In the genomic region with DNA sequence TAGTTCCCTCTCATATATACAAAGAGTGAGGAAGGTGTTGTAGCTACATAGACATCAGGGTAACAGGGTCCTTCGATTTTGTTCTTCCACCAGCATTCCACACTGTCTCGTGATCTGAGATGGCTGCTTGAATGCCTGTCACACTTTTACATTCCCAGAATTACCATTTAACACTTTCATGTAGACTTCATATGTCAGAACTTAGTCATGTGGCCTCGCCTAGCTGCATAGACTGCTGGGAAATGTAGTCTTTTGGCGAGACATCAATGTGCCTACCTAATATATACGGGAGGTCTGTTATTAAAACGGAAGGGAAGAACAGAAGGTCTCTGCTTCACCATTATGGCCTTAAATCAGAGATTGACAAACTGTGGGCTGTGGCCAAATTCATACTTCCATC, we compare ENCODE assay signal across 20 cellular contexts. TPM values are rescaled to one million over a fixed set of nuclear protein-coding genes. Genes with fewer than 3 reads are reported as not detected.
DNase-seq lines count a peak whose midpoint lies in the region; FAIRE-seq and TF ChIP-seq lines count a peak whose summit lies in the region.
"Had no signal": no experiment of that assay in that cellular context is flagged by ENCODE, and none has a peak within 500 bp of the region (broad histone marks: within the 10 kb centered on the region; RNA-seq: fewer than 3 reads in every experiment).

No MANE protein-coding gene starts in this region.

- CTCF ChIA-PET in OCI-LY7 (lab: Charles Lee; ENCODE audit: unreplicated experiment): no interaction called here

- H3K79me2 ChIP-seq in OCI-LY7 (ENCODE audit: insufficient read depth, low read depth, low read length): no peaks in the 10 kb centered on the region

- FAIRE-seq in H54 (lab: Jason Lieb, UNC): peak; percentile 55

- H3K27ac ChIP-seq in OCI-LY7 (ENCODE audit: low read depth, low read length, poor library complexity, severe bottlenecking) (no peak overlapping the region), esophagus muscularis mucosa (replicated peaks in 1 of 4) (no peak overlapping the region)
- H3K27ac ChIP-seq: BLaER1 treated with 17β-estradiol and CSF1 and Interleukin-3, amounts not matched to agents 10 nM and 100 nM; colonic mucosa; gastroesophageal sphincter; skin epidermis had no signal

- H3K4me1 ChIP-seq in OCI-LY7 (ENCODE audit: insufficient read depth, low read length, poor library complexity, severe bottlenecking) (no peaks in the 10 kb centered on the region), esophagus muscularis mucosa (no peaks in the 10 kb centered on the region)
- H3K4me1 ChIP-seq: colonic mucosa, gastroesophageal sphincter had no signal

- H3K4me3 ChIP-seq in OCI-LY7 (ENCODE audit: low read depth, low read length, poor library complexity, severe bottlenecking) (no peak overlapping the region), epithelial cell of esophagus (ENCODE audit: low read length) (no peak overlapping the region), esophagus muscularis mucosa (no peak overlapping the region)
- H3K4me3 ChIP-seq: BLaER1 treated with 17β-estradiol and CSF1 and Interleukin-3, amounts not matched to agents 10 nM and 100 nM; colonic mucosa; gastroesophageal sphincter; skin epidermis had no signal

- H3K27me3 ChIP-seq in esophagus muscularis mucosa: peaks cover 0 to 23% (median 0%) of the 10 kb centered on the region in 4 donors
- H3K27me3 ChIP-seq: BLaER1 treated with 17β-estradiol and CSF1 and Interleukin-3, amounts not matched to agents 10 nM and 100 nM; colonic mucosa had no signal

- H4K20me1 ChIP-seq in OCI-LY7 (ENCODE audit: insufficient read depth, low read length): no peaks in the 10 kb centered on the region
- H4K20me1 ChIP-seq: BLaER1 treated with 17β-estradiol and CSF1 and Interleukin-3, amounts not matched to agents 10 nM and 100 nM had no signal

- H3K36me3 ChIP-seq in OCI-LY7 (ENCODE audit: insufficient read depth, low read length) (no peaks in the 10 kb centered on the region), esophagus muscularis mucosa (no peaks in the 10 kb centered on the region)
- H3K36me3 ChIP-seq: BLaER1 treated with 17β-estradiol and CSF1 and Interleukin-3, amounts not matched to agents 10 nM and 100 nM; colonic mucosa; gastroesophageal sphincter had no signal

- WGBS in esophagus muscularis mucosa: 79% methylated on average over 6 of the region's 6 CpGs

- POLR2A ChIA-PET in OCI-LY7 (lab: Charles Lee): interaction anchor here (0.7 to 1.6 kb wide), 3 partner anchors 10 to 75 kb away, joined by 3 to 4 read pairs (median 4); no protein-coding TSS in a partner anchor

- TF ChIP-seq EP300 in esophagus muscularis mucosa (IDR thresholded peaks at IDR 0.05): no peak

- no peak for TF ChIP-seq POLR2A in H54 (IDR thresholded peaks at IDR 0.05; ENCODE audit: low read depth, low read length)
- no peak for TF ChIP-seq POLR2A in esophagus muscularis mucosa (IDR thresholded peaks at IDR 0.05; ENCODE audit: low read depth)

- no TSS peak for BruUV-seq in OCI-LY7 (replicated peaks; lab: Mats Ljungman, UMichigan)

- intact Hi-C loops in OCI-LY7 (cut with micrococcal nuclease; ENCODE audit: unreplicated experiment) (no loop called here), esophagus muscularis mucosa (cut with DNase I) (no loop called here)

- H3K4me2 ChIP-seq in OCI-LY7 (ENCODE audit: low read length): no peak overlapping the region
- H3K4me2 ChIP-seq: BLaER1 treated with 17β-estradiol and CSF1 and Interleukin-3, amounts not matched to agents 10 nM and 100 nM had no signal

- H2AFZ ChIP-seq in OCI-LY7 (ENCODE audit: low read length): no peak overlapping the region

- H3K9me2 ChIP-seq in OCI-LY7 (ENCODE audit: insufficient read depth, low read length): no peaks in the 10 kb centered on the region

- DNase-seq in DMS114 treated with DMSO at 0.1 percent for 48 hours (lab: John Stamatoyannopoulos, UW; ENCODE audit: unreplicated experiment): peak; percentile 15
- DNase-seq in H54 (ENCODE audit: insufficient read length, low spot score): no peak
- DNase-seq in OCI-LY7 (ENCODE audit: low spot score): peak; percentile 48
- peak; percentile 44 for DNase-seq in epithelial cell of esophagus (ENCODE audit: low read depth)
- DNase-seq in KG1 (lab: John Stamatoyannopoulos, UW): no peak
- DNase-seq in esophagus muscularis mucosa (ENCODE audit: extremely low spot score): no peak
- no peak for DNase-seq in stimulated activated CD4-positive, alpha-beta T cell treated with anti-CD3 and anti-CD28 coated beads, Interleukin-1b, Interleukin-23, amount 100 ng/mL, for 48 hours
- DNase-seq: activated B cell treated with CpG ODN at 0.5 μM for 24 hours; activated CD8-positive, alpha-beta memory T cell treated with anti-CD3 and anti-CD28 coated beads for 24 hours; activated naive CD8-positive, alpha-beta T cell treated with anti-CD3 and anti-CD28 coated beads, Interleukin-2, amount 10 ng/mL, durations not matched to agents 7 days and 5 days; colonic mucosa; NCI-H1048; Right ventricle myocardium superior; stimulated activated CD4-positive, alpha-beta T cell treated with anti-CD3 and anti-CD28 coated beads, Interleukin-4, amount 100 ng/mL, for 24 hours; substantia nigra; T-helper 17 cell had no signal

- TF ChIP-seq CTCF in OCI-LY7 (conservative IDR thresholded peaks at IDR 0.05; ENCODE audit: low read length) (no peak), epithelial cell of esophagus (IDR thresholded peaks at IDR 0.05; ENCODE audit: insufficient read depth, low read depth, low read length, missing control alignments) (no peak), esophagus muscularis mucosa (IDR thresholded peaks at IDR 0.05) (no peak)

- H3K9me3 ChIP-seq in OCI-LY7 (ENCODE audit: low read length) (no peaks in the 10 kb centered on the region), esophagus muscularis mucosa (peaks cover 0 to 5% (median 0%) of the 10 kb centered on the region in 4 donors)
- H3K9me3 ChIP-seq: colonic mucosa, gastroesophageal sphincter had no signal

RNA-seq across cellular contexts. Expression of a gene that starts 11.1 kb away (rescaled TPM):
- 16.5 and 19.8 TPM in 2 replicates for total RNA-seq in OCI-LY7 (2014; rRNA removed; shearing (Covaris generic))
- total RNA-seq in OCI-LY7 (2022) (17.8 and 23.7 TPM in 2 replicates), esophagus muscularis mucosa (under 1 TPM in 2 of 4 donors, not detected in 2; 0.11 to 0.17 TPM)
- total RNA-seq: activated naive CD8-positive, alpha-beta T cell treated with anti-CD3 and anti-CD28 coated beads, Interleukin-2, amount 10 ng/mL, durations not matched to agents 7 days and 5 days; left lobe of liver had no signal

RNA-seq across cellular contexts. Expression of a gene that starts 18.4 kb away (rescaled TPM):
- total RNA-seq in OCI-LY7 (2014; rRNA removed; shearing (Covaris generic)): 22.4 and 34.0 TPM in 2 replicates
- total RNA-seq in OCI-LY7 (2022) (29.8 and 32.4 TPM in 2 replicates), esophagus muscularis mucosa (10 to 100 TPM; 11.9 to 13.9 (median 13.3) TPM)

Comparison
In these comparisons a context has a peak if more than half of its experiments do, and no peak if none do; other contexts are left out.
1. DNase-seq: peak in DMS114 treated with DMSO at 0.1 percent for 48 hours (single experiment), OCI-LY7 (single experiment) and epithelial cell of esophagus (single experiment); none in H54 (single experiment), KG1 (single experiment), esophagus muscularis mucosa (single experiment) and stimulated activated CD4-positive, alpha-beta T cell treated with anti-CD3 and anti-CD28 coated beads, Interleukin-1b, Interleukin-23, amount 100 ng/mL, for 48 hours (single experiment).
2. RNA of a gene that starts 11.1 kb away (total RNA-seq): 16.5 to 23.7 TPM in OCI-LY7; 0.11 to 0.17 TPM in esophagus muscularis mucosa; every median in the first group is over 10 times any median in the second.